25 cellular contexts compared by ENCODE assay signal in genomic region chr5:35239476-35239875, GRCh38. TPM values are rescaled to one million over a fixed set of nuclear protein-coding genes. Genes with fewer than 3 reads are reported as not detected.
"Had no signal": no experiment of that assay in that cellular context is flagged by ENCODE, and none has a peak within 500 bp of the region (broad histone marks: within the 10 kb centered on the region; RNA-seq: fewer than 3 reads in every experiment).

No MANE protein-coding gene starts in this region.

- H3K27ac Mint-ChIP-seq: mesothelial cell of epicardium, naive B cell had no signal

- H3K4me3 ChIP-seq: colonic mucosa, dorsolateral prefrontal cortex, esophagus squamous epithelium, gastrocnemius medialis, heart right ventricle, left lung, lower lobe of right lung, mucosa of descending colon had no signal

- H3K9me3 Mint-ChIP-seq: mesothelial cell of epicardium had no signal

- H3K4me1 ChIP-seq: colonic mucosa, esophagus squamous epithelium, gastrocnemius medialis, left lung, lower lobe of right lung had no signal

- H3K4me1 Mint-ChIP-seq: mesothelial cell of epicardium, naive B cell had no signal

- H3K27ac ChIP-seq: colonic mucosa, dorsolateral prefrontal cortex, esophagus squamous epithelium, gastrocnemius medialis, heart right ventricle, left lung, lower lobe of right lung had no signal

- H3K27me3 ChIP-seq: colonic mucosa, dorsolateral prefrontal cortex, esophagus squamous epithelium, gastrocnemius medialis, heart right ventricle, left lung had no signal

- ATAC-seq: gastrocnemius medialis, heart right ventricle, left cardiac atrium, left lung, left ventricle myocardium superior, lower lobe of right lung, mucosa of descending colon had no signal

- H3K9me3 ChIP-seq: colonic mucosa, esophagus squamous epithelium, gastrocnemius medialis, heart right ventricle, left lung, lower lobe of right lung, mucosa of descending colon had no signal

- H3K36me3 ChIP-seq: colonic mucosa, esophagus squamous epithelium, gastrocnemius medialis, heart right ventricle, left lung, lower lobe of right lung had no signal

- H3K4me3 Mint-ChIP-seq: mesothelial cell of epicardium had no signal

- DNase-seq: colonic mucosa; dermis blood vessel endothelial cell; dorsolateral prefrontal cortex; effector CD4-positive, alpha-beta T cell; effector memory CD4-positive, alpha-beta T cell; esophagus squamous epithelium; foreskin fibroblast; foreskin melanocyte; gastrocnemius medialis; glutamatergic neuron; head of caudate nucleus; heart right ventricle; hippocampal formation; left cardiac atrium; left lung; left ventricle myocardium superior; lower lobe of right lung; mesenchymal stem cell; mucosa of descending colon; naive B cell had no signal

- H3K36me3 Mint-ChIP-seq: mesothelial cell of epicardium, naive B cell had no signal

RNA-seq across cellular contexts. Expression of gene PRLR, which starts 9.2 kb away (rescaled TPM):
- total RNA-seq: dermis blood vessel endothelial cell, endothelial cell of umbilical vein, glomerular endothelial cell, lung microvascular endothelial cell, myocyte had no signal
